8 cellular contexts compared by ENCODE assay signal in the genomic region with DNA sequence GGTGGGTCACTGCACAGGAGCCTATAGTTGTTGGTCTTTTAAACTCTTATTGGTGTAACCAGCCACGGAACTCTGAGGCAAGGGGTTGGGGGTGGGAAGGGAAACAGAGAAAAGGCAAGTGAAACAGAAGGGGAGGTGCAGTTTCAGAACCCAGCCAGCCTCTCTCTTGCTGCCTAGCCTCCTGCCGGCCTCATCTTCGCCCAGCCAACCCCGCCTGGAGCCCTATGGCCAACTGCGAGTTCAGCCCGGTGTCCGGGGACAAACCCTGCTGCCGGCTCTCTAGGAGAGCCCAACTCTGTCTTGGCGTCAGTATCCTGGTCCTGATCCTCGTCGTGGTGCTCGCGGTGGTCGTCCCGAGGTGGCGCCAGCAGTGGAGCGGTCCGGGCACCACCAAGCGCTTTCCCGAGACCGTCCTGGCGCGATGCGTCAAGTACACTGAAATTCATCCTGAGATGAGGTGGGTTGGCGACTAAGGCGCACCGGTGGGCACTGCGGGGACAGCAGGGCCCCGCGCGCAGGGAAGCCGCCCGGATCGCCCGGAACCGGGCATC. TPM values are rescaled to one million over a fixed set of nuclear protein-coding genes. Genes with fewer than 3 reads are reported as not detected.
A peak's percentile ranks its signal among the peaks of the same experiment; 100 is the strongest.
DNase-seq lines count a peak whose midpoint lies in the region; ATAC-seq and TF ChIP-seq lines count a peak whose summit lies in the region.

A gene (plus strand): TSS at position 138 of the 551 bp plus-strand sequence. CDS start 87 bp downstream, at position 225.

- H3K4me3 Mint-ChIP-seq in activated T-helper 1 cell treated with anti-CD3 and anti-CD28 coated beads, Interleukin-12 subunit alpha, Interleukin-12 subunit beta, Interleukin-2, Interleukin-4 antibody, amounts not matched to agents 30 ng/mL and 10 ng/mL and 1 ng/mL, durations not matched to agents 14 hours and 24 hours and 36 hours, result peak within 1 kb of the TSS; percentile 93

- intact Hi-C loops in activated T-helper 1 cell treated with anti-CD3 and anti-CD28 coated beads, Interleukin-12 subunit alpha, Interleukin-12 subunit beta, Interleukin-2, Interleukin-4 antibody, amounts not matched to agents 30 ng/mL and 10 ng/mL and 1 ng/mL, durations not matched to agents 14 hours and 24 hours and 36 hours (cut with micrococcal nuclease), result loop anchor here (1.0 to 2.0 kb wide), 3 partner anchors 12 to 75 kb away; a partner anchor contains a TSS
- intact Hi-C loops in left ventricle myocardium inferior (cut with micrococcal nuclease), result no loop called here

- H3K36me3 ChIP-seq in GM06990 (ENCODE audit: control insufficient read depth, insufficient read depth, low read length), result no peaks in the 10 kb centered on the region; the same call in 1 of the 2 replicates
- no peaks in the 10 kb centered on the region for H3K36me3 ChIP-seq in left ventricle myocardium inferior

- peaks cover 33% of the 10 kb centered on the region for H3K4me1 ChIP-seq in left ventricle myocardium inferior

- H3K4me3 ChIP-seq in GM06990 (replicated peaks; ENCODE audit: low read depth, low read length) (peak within 1 kb of the TSS; percentile 71), left ventricle myocardium inferior (peak within 1 kb of the TSS; percentile 78)
- peak within 1 kb of the TSS; percentile 68 for H3K4me3 ChIP-seq in Jurkat, Clone E6-1 (ENCODE audit: low read length)

- peak; percentile 73 for ATAC-seq in GM21528 (IDR thresholded peaks at IDR 0.05; ENCODE audit: low FRiP score, unreplicated experiment)

- H3K27ac Mint-ChIP-seq in activated T-helper 1 cell treated with anti-CD3 and anti-CD28 coated beads, Interleukin-12 subunit alpha, Interleukin-12 subunit beta, Interleukin-2, Interleukin-4 antibody, amounts not matched to agents 30 ng/mL and 10 ng/mL and 1 ng/mL, durations not matched to agents 14 hours and 24 hours and 36 hours, result peak within 1 kb of the TSS; percentile 92

- H3K27ac ChIP-seq in left ventricle myocardium inferior (replicated peaks), result peak within 1 kb of the TSS; percentile 81

- DNase-seq in GM06990 (ENCODE audit: extremely low read depth, insufficient read length) (peak; percentile 76), left ventricle myocardium inferior (peak; percentile 28), retina (peak; percentile 76), NCI-H510A treated with DMSO at 0.1 percent for 48 hours (lab: John Stamatoyannopoulos, UW) (no peak), NCI-H510A (lab: John Stamatoyannopoulos, UW) (no peak)
- peak; percentile 56 for DNase-seq in Jurkat, Clone E6-1 (ENCODE audit: low read depth, low spot score)
- DNase-seq in activated T-helper 1 cell treated with anti-CD3 and anti-CD28 coated beads, Interleukin-12 subunit alpha, Interleukin-12 subunit beta, Interleukin-2, Interleukin-4 antibody, amounts not matched to agents 30 ng/mL and 10 ng/mL and 1 ng/mL, durations not matched to agents 14 hours and 24 hours and 36 hours (ENCODE audit: low spot score), result peak; percentile 64

- H3K9me3 Mint-ChIP-seq in activated T-helper 1 cell treated with anti-CD3 and anti-CD28 coated beads, Interleukin-12 subunit alpha, Interleukin-12 subunit beta, Interleukin-2, Interleukin-4 antibody, amounts not matched to agents 30 ng/mL and 10 ng/mL and 1 ng/mL, durations not matched to agents 14 hours and 24 hours and 36 hours, result no peaks in the 10 kb centered on the region

- TF ChIP-seq CTCF in GM06990 (IDR thresholded peaks at IDR 0.05; ENCODE audit: insufficient read depth, low read length, poor library complexity, severe bottlenecking) (no peak), left ventricle myocardium inferior (IDR thresholded peaks at IDR 0.05; ENCODE audit: borderline replicate concordance) (no peak)

- H3K27me3 ChIP-seq in GM06990 (replicated peaks; ENCODE audit: control insufficient read depth, insufficient read depth, low read length) (no peaks in the 10 kb centered on the region; the same call in 1 of the 2 replicates), left ventricle myocardium inferior (ENCODE audit: low read depth) (peaks cover 15% of the 10 kb centered on the region)

- H3K27me3 Mint-ChIP-seq in activated T-helper 1 cell treated with anti-CD3 and anti-CD28 coated beads, Interleukin-12 subunit alpha, Interleukin-12 subunit beta, Interleukin-2, Interleukin-4 antibody, amounts not matched to agents 30 ng/mL and 10 ng/mL and 1 ng/mL, durations not matched to agents 14 hours and 24 hours and 36 hours (ENCODE audit: insufficient read depth), result no peaks in the 10 kb centered on the region

- peaks cover 86% of the 10 kb centered on the region for H3K4me1 Mint-ChIP-seq in activated T-helper 1 cell treated with anti-CD3 and anti-CD28 coated beads, Interleukin-12 subunit alpha, Interleukin-12 subunit beta, Interleukin-2, Interleukin-4 antibody, amounts not matched to agents 30 ng/mL and 10 ng/mL and 1 ng/mL, durations not matched to agents 14 hours and 24 hours and 36 hours (ENCODE audit: low read depth)

- H3K9me3 ChIP-seq in left ventricle myocardium inferior (replicated peaks), result no peaks in the 10 kb centered on the region

- peaks cover 47% of the 10 kb centered on the region for H3K36me3 Mint-ChIP-seq in activated T-helper 1 cell treated with anti-CD3 and anti-CD28 coated beads, Interleukin-12 subunit alpha, Interleukin-12 subunit beta, Interleukin-2, Interleukin-4 antibody, amounts not matched to agents 30 ng/mL and 10 ng/mL and 1 ng/mL, durations not matched to agents 14 hours and 24 hours and 36 hours (ENCODE audit: low read depth)

RNA-seq across cellular contexts. Expression of the gene that starts here (rescaled TPM):
- polyA plus RNA-seq in Jurkat, Clone E6-1 (2012; ENCODE audit: insufficient read depth, insufficient read length), result 24.4 TPM
- total RNA-seq in activated T-helper 1 cell treated with anti-CD3 and anti-CD28 coated beads, Interleukin-12 subunit alpha, Interleukin-12 subunit beta, Interleukin-2, Interleukin-4 antibody, amounts not matched to agents 30 ng/mL and 10 ng/mL and 1 ng/mL, durations not matched to agents 14 hours and 24 hours and 36 hours, result 148 and 152 TPM in 2 replicates
- total RNA-seq in left ventricle myocardium inferior, result 1.5 TPM

Comparison
In these comparisons a context has a peak if more than half of its experiments do, and no peak if none do; other contexts are left out.
1. RNA of the gene that starts here (total RNA-seq): 148 to 152 TPM in activated T-helper 1 cell treated with anti-CD3 and anti-CD28 coated beads, Interleukin-12 subunit alpha, Interleukin-12 subunit beta, Interleukin-2, Interleukin-4 antibody, amounts not matched to agents 30 ng/mL and 10 ng/mL and 1 ng/mL, durations not matched to agents 14 hours and 24 hours and 36 hours; 1.5 TPM in left ventricle myocardium inferior (single experiment); every median in the first group is over 10 times any median in the second.
2. DNase-seq: peak in GM06990 (single experiment), Jurkat, Clone E6-1 (single experiment), activated T-helper 1 cell treated with anti-CD3 and anti-CD28 coated beads, Interleukin-12 subunit alpha, Interleukin-12 subunit beta, Interleukin-2, Interleukin-4 antibody, amounts not matched to agents 30 ng/mL and 10 ng/mL and 1 ng/mL, durations not matched to agents 14 hours and 24 hours and 36 hours (single experiment), left ventricle myocardium inferior (single experiment) and retina (single experiment); none in NCI-H510A treated with DMSO at 0.1 percent for 48 hours (single experiment) and NCI-H510A (single experiment).
3. Peak in every context shown above with its lines, with median percentiles within 50 percentile points of each other: H3K4me3 ChIP-seq.